19 cellular contexts compared by ENCODE assay signal in the genomic region with DNA sequence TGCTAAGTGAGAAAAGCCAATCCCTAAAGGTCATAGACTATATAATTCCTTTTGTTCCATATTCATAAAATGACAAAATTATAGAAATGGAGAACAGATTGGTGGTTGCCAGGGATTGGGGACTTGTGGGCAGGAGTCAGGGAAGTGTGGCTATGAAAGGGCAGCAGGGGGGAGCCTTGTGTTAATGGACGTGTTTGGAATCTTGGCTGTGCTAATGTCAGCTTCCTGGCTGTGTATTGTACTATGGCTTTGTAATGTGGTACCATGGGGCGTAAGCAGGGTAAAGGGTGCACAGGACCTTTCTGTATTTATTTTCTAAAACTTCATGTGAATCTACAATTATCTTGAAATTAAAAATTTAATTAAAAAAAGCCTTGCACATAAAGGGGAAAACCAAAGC.
DNase-seq lines count a peak whose midpoint lies in the region; ATAC-seq and TF ChIP-seq lines count a peak whose summit lies in the region.
"Had no signal": no experiment of that assay in that cellular context is flagged by ENCODE, and none has a peak within 500 bp of the region (broad histone marks: within the 10 kb centered on the region; RNA-seq: fewer than 3 reads in every experiment).

No MANE protein-coding gene starts in this region.

- H3K36me3 ChIP-seq in body of pancreas (replicated peaks in 1 of 2; ENCODE audit: insufficient read depth in 1 of 2, low read depth in 2 of 2) (no peaks in the 10 kb centered on the region), mesendoderm (ENCODE audit: control insufficient read depth, insufficient read depth, low read length) (no peaks in the 10 kb centered on the region)
- H3K36me3 ChIP-seq: BLaER1 treated with 17β-estradiol and CSF1 and Interleukin-3, amounts not matched to agents 10 nM and 100 nM had no signal

- H3K27me3 ChIP-seq in body of pancreas, result no peaks in the 10 kb centered on the region
- no peaks in the 10 kb centered on the region for H3K27me3 ChIP-seq in mesendoderm (ENCODE audit: insufficient read depth, low read length, poor library complexity)
- H3K27me3 ChIP-seq: BLaER1 treated with 17β-estradiol and CSF1 and Interleukin-3, amounts not matched to agents 10 nM and 100 nM had no signal

- H2BK15ac ChIP-seq in mesendoderm (replicated peaks; ENCODE audit: low read depth), result no peak overlapping the region

- no peaks in the 10 kb centered on the region for H3K9me3 ChIP-seq in body of pancreas
- H3K9me3 ChIP-seq: A549; BLaER1 treated with 17β-estradiol and CSF1 and Interleukin-3, amounts not matched to agents 10 nM and 100 nM; Caco-2 had no signal

- H2AK5ac ChIP-seq in mesendoderm (ENCODE audit: low read length), result no peak overlapping the region

- DNase-seq in activated naive CD4-positive, alpha-beta T cell treated with anti-CD3 and anti-CD28 coated beads, Interleukin-2, amount 10 ng/mL, durations not matched to agents 7 days and 5 days, result no peak
- no peak for DNase-seq in activated naive CD4-positive, alpha-beta T cell (lab: John Stamatoyannopoulos, UW)
- DNase-seq in left ventricle myocardium superior, result no peak
- DNase-seq in cardiac septum (ENCODE audit: low spot score), result no peak
- peak; percentile 13 for DNase-seq in islet precursor cell
- DNase-seq in body of pancreas, result no peak
- DNase-seq in mesendoderm, result no peak
- DNase-seq: AML-193; Caco-2; Calu3; CD4-positive, alpha-beta T cell; CD8-positive, alpha-beta T cell; DMS79 treated with DMSO at 0.1 percent for 48 hours; GF-D8 had no signal

- H3K79me1 ChIP-seq in mesendoderm (ENCODE audit: low read length), result no peaks in the 10 kb centered on the region

- H2BK120ac ChIP-seq in mesendoderm (ENCODE audit: low read depth, low read length), result no peak overlapping the region

- ATAC-seq in left ventricle myocardium superior (peak; percentile 49), body of pancreas (no peak)
- ATAC-seq: A549; CD8-positive, alpha-beta T cell had no signal

- CTCF ChIA-PET in activated naive CD4-positive, alpha-beta T cell treated with anti-CD3 and anti-CD28 coated beads, Interleukin-2, amount 10 ng/mL, durations not matched to agents 7 days and 5 days (lab: Charles Lee), result no interaction called here

- no peak overlapping the region for H3K4me3 Mint-ChIP-seq in activated naive CD4-positive, alpha-beta T cell treated with anti-CD3 and anti-CD28 coated beads, Interleukin-2, amount 10 ng/mL, durations not matched to agents 7 days and 5 days
- H3K4me3 Mint-ChIP-seq: B cell; CD4-positive, alpha-beta T cell; CD8-positive, alpha-beta T cell had no signal

- no peaks in the 10 kb centered on the region for H3K4me1 Mint-ChIP-seq in activated naive CD4-positive, alpha-beta T cell treated with anti-CD3 and anti-CD28 coated beads, Interleukin-2, amount 10 ng/mL, durations not matched to agents 7 days and 5 days
- H3K4me1 Mint-ChIP-seq: B cell had no signal

- peak overlapping the region; percentile 47 for H3K27ac Mint-ChIP-seq in activated naive CD4-positive, alpha-beta T cell treated with anti-CD3 and anti-CD28 coated beads, Interleukin-2, amount 10 ng/mL, durations not matched to agents 7 days and 5 days
- H3K27ac Mint-ChIP-seq: B cell; CD4-positive, alpha-beta T cell; CD8-positive, alpha-beta T cell had no signal

- no peak overlapping the region for H3K18ac ChIP-seq in mesendoderm (ENCODE audit: low read length)

- H2BK5ac ChIP-seq in mesendoderm (ENCODE audit: low read length), result no peak overlapping the region

- WGBS in body of pancreas, 2 donors, result 67 to 77% methylated on average over 2 of the region's 2 CpGs
- no CpG with 5 or more reads among the region's 2 CpGs for WGBS in mesendoderm (ENCODE audit: extremely low coverage, insufficient coverage, low lambda C conversion rate)

- no peaks in the 10 kb centered on the region for H3K36me3 Mint-ChIP-seq in activated naive CD4-positive, alpha-beta T cell treated with anti-CD3 and anti-CD28 coated beads, Interleukin-2, amount 10 ng/mL, durations not matched to agents 7 days and 5 days
- H3K36me3 Mint-ChIP-seq: CD8-positive, alpha-beta T cell had no signal

- TF ChIP-seq CTCF in body of pancreas (IDR thresholded peaks at IDR 0.05), result no peak

- H3K27ac ChIP-seq in body of pancreas, result no peak overlapping the region
- no peak overlapping the region for H3K27ac ChIP-seq in mesendoderm (ENCODE audit: low read depth, low read length)
- H3K27ac ChIP-seq: 22Rv1; A549; BLaER1 treated with 17β-estradiol and CSF1 and Interleukin-3, amounts not matched to agents 10 nM and 100 nM; C4-2B had no signal

- no peak overlapping the region for H3K4me2 ChIP-seq in mesendoderm (ENCODE audit: low read length)
- H3K4me2 ChIP-seq: A549; BLaER1 treated with 17β-estradiol and CSF1 and Interleukin-3, amounts not matched to agents 10 nM and 100 nM had no signal

- no peaks in the 10 kb centered on the region for H3K79me2 ChIP-seq in mesendoderm (ENCODE audit: control insufficient read depth, insufficient read depth, low read length)

- intact Hi-C loops in left ventricle myocardium superior (cut with micrococcal nuclease) (no loop called here), cardiac septum (cut with DNase I) (no loop called here), body of pancreas (cut with DNase I) (no loop called here)

- H3K9ac ChIP-seq in mesendoderm (ENCODE audit: low read length), result no peak overlapping the region
- H3K9ac ChIP-seq: BLaER1 treated with 17β-estradiol and CSF1 and Interleukin-3, amounts not matched to agents 10 nM and 100 nM had no signal

- no peak overlapping the region for H3K56ac ChIP-seq in mesendoderm (ENCODE audit: low read length)

- H4K8ac ChIP-seq in mesendoderm (ENCODE audit: low read depth, low read length), result no peak overlapping the region

- H3K4me3 ChIP-seq in body of pancreas (no peak overlapping the region), mesendoderm (ENCODE audit: low read length) (no peak overlapping the region)
- H3K4me3 ChIP-seq: A549; BLaER1 treated with 17β-estradiol and CSF1 and Interleukin-3, amounts not matched to agents 10 nM and 100 nM had no signal

- TF ChIP-seq POLR2A in body of pancreas (IDR thresholded peaks at IDR 0.05), result no peak

- H4K5ac ChIP-seq in mesendoderm (ENCODE audit: low read length), result no peak overlapping the region

- no peak overlapping the region for H3K4ac ChIP-seq in mesendoderm (ENCODE audit: low read depth, low read length)

- H3K23ac ChIP-seq in mesendoderm (ENCODE audit: low read length), result no peak overlapping the region

- no peaks in the 10 kb centered on the region for H3K27me3 Mint-ChIP-seq in activated naive CD4-positive, alpha-beta T cell treated with anti-CD3 and anti-CD28 coated beads, Interleukin-2, amount 10 ng/mL, durations not matched to agents 7 days and 5 days
- H3K27me3 Mint-ChIP-seq: B cell had no signal

- H3K9me3 Mint-ChIP-seq in activated naive CD4-positive, alpha-beta T cell treated with anti-CD3 and anti-CD28 coated beads, Interleukin-2, amount 10 ng/mL, durations not matched to agents 7 days and 5 days, result no peaks in the 10 kb centered on the region
- H3K9me3 Mint-ChIP-seq: CD4-positive, alpha-beta T cell; CD8-positive, alpha-beta T cell had no signal

- H3K4me1 ChIP-seq in body of pancreas (peaks cover 6% of the 10 kb centered on the region), mesendoderm (ENCODE audit: control insufficient read depth, low read depth, low read length) (no peaks in the 10 kb centered on the region)
- H3K4me1 ChIP-seq: A549, Caco-2 had no signal
